In the genomic region with DNA sequence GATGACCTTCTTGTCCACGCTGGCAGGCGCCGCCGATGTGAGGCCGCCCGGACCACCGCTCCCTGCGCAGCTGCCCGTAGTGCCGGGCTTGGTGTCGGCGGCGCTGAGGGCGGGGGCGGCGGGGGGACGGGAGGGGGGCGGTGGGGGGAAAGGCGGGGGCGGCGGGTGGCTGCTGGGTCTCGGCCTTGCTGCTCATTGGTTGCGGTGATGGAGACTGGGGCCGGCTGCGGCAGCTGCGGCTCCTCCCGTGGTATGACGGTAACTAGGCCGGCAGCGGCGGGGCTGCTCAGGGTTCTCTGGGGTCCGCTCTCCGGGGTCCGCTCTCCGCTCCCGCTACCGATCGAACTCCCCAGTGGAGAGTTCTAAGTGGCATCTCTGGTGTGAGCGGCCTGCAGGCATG, we compare ENCODE assay signal across 36 cellular contexts. TPM values are rescaled to one million over a fixed set of nuclear protein-coding genes. Genes with fewer than 3 reads are reported as not detected.
"Had no signal": no experiment of that assay in that cellular context is flagged by ENCODE, and none has a peak within 500 bp of the region (broad histone marks: within the 10 kb centered on the region; RNA-seq: fewer than 3 reads in every experiment).

No MANE protein-coding gene starts in this region.

- H3K27ac Mint-ChIP-seq: activated B cell treated with CpG ODN at 0.5 μM for 24 hours; activated CD4-positive, alpha-beta memory T cell treated with anti-CD3 and anti-CD28 coated beads, Interleukin-2, amount 10 ng/mL, durations not matched to agents 7 days and 5 days; activated CD4-positive, alpha-beta T cell treated with anti-CD3 and anti-CD28 coated beads, Interleukin-2, amount 10 ng/mL, durations not matched to agents 24 days and 14 days; activated CD8-positive, alpha-beta memory T cell treated with anti-CD3 and anti-CD28 coated beads, Interleukin-2, amount 10 ng/mL, durations not matched to agents 7 days and 5 days; activated CD8-positive, alpha-beta T cell treated with anti-CD3 and anti-CD28 coated beads, Interleukin-2, amount 10 ng/mL, durations not matched to agents 7 days and 5 days; activated naive CD4-positive, alpha-beta T cell treated with anti-CD3 and anti-CD28 coated beads, Interleukin-2, amount 10 ng/mL, durations not matched to agents 7 days and 5 days; activated naive CD4-positive, alpha-beta T cell treated with anti-CD3 and anti-CD28 coated beads, Interleukin-2, amount 50 U/mL, for 24 hours; activated naive CD8-positive, alpha-beta T cell; activated naive CD8-positive, alpha-beta T cell treated with anti-CD3 and anti-CD28 coated beads, Interleukin-2, amount 10 ng/mL, durations not matched to agents 7 days and 5 days; activated naive CD8-positive, alpha-beta T cell treated with anti-CD3 and anti-CD28 coated beads, Interleukin-2, amount 50 U/mL, for 24 hours; activated T-cell treated with anti-CD3 and anti-CD28 coated beads, Interleukin-2, amount 50 U/mL, for 24 hours; activated T-helper 2 cell treated with anti-CD3 and anti-CD28 coated beads, Interferon-gamma antibody, Interleukin-2, Interleukin-4, amounts not matched to agents 10 μg/mL and 5 μg/mL and 100 μg/mL, durations not matched to agents 14 hours and 24 hours and 36 hours; brain; T-cell; T-helper 2 cell treated with Interferon-gamma antibody and Interleukin-4, amounts not matched to agents 5 μg/mL and 100 μg/mL, for 36 hours had no signal

- H3K4me3 Mint-ChIP-seq: activated B cell treated with CpG ODN at 0.5 μM for 24 hours; activated CD4-positive, alpha-beta memory T cell treated with anti-CD3 and anti-CD28 coated beads, Interleukin-2, amount 10 ng/mL, durations not matched to agents 7 days and 5 days; activated CD4-positive, alpha-beta T cell treated with anti-CD3 and anti-CD28 coated beads, Interleukin-2, amount 10 ng/mL, durations not matched to agents 24 days and 14 days; activated CD8-positive, alpha-beta memory T cell treated with anti-CD3 and anti-CD28 coated beads, Interleukin-2, amount 10 ng/mL, durations not matched to agents 7 days and 5 days; activated CD8-positive, alpha-beta T cell treated with anti-CD3 and anti-CD28 coated beads, Interleukin-2, amount 10 ng/mL, durations not matched to agents 7 days and 5 days; activated naive CD4-positive, alpha-beta T cell treated with anti-CD3 and anti-CD28 coated beads, Interleukin-2, amount 10 ng/mL, durations not matched to agents 7 days and 5 days; activated naive CD8-positive, alpha-beta T cell; activated naive CD8-positive, alpha-beta T cell treated with anti-CD3 and anti-CD28 coated beads, Interleukin-2, amount 10 ng/mL, durations not matched to agents 7 days and 5 days; activated naive CD8-positive, alpha-beta T cell treated with anti-CD3 and anti-CD28 coated beads, Interleukin-2, amount 50 U/mL, for 24 hours; activated T-cell treated with anti-CD3 and anti-CD28 coated beads, Interleukin-2, amount 50 U/mL, for 24 hours; central memory CD8-positive, alpha-beta T cell had no signal

- ATAC-seq: activated CD8-positive, alpha-beta memory T cell treated with anti-CD3 and anti-CD28 coated beads, Interleukin-2, amount 10 ng/mL, durations not matched to agents 7 days and 5 days; activated CD8-positive, alpha-beta T cell treated with anti-CD3 and anti-CD28 coated beads, Interleukin-2, amount 10 ng/mL, durations not matched to agents 7 days and 5 days; activated naive CD8-positive, alpha-beta T cell treated with anti-CD3 and anti-CD28 coated beads, Interleukin-2, amount 50 U/mL, for 24 hours; T-cell had no signal

- H3K36me3 Mint-ChIP-seq: activated CD8-positive, alpha-beta memory T cell treated with anti-CD3 and anti-CD28 coated beads, Interleukin-2, amount 10 ng/mL, durations not matched to agents 7 days and 5 days; activated naive CD4-positive, alpha-beta T cell treated with anti-CD3 and anti-CD28 coated beads, Interleukin-2, amount 50 U/mL, for 24 hours had no signal

- DNase-seq: activated B cell treated with CpG ODN at 0.5 μM for 24 hours; activated CD4-positive, alpha-beta memory T cell treated with anti-CD3 and anti-CD28 coated beads, Interleukin-2, amount 10 ng/mL, durations not matched to agents 7 days and 5 days; activated CD4-positive, alpha-beta T cell treated with anti-CD3 and anti-CD28 coated beads for 4 hours; activated CD4-positive, alpha-beta T cell treated with anti-CD3 and anti-CD28 coated beads, Interleukin-2, amount 10 ng/mL, durations not matched to agents 24 days and 14 days; activated CD4-positive, alpha-beta T cell treated with anti-CD3 and anti-CD28 coated beads, Interleukin-2, amount 50 U/mL, for 1 hour; activated CD4-positive, alpha-beta T cell treated with anti-CD3 and anti-CD28 coated beads, Interleukin-2, amount 50 U/mL, for 48 hours; activated CD4-positive, CD25-positive, alpha-beta regulatory T cell treated with anti-CD3 and anti-CD28 coated beads, Interleukin-2, amount 50 U/mL, for 72 hours; activated CD8-positive, alpha-beta memory T cell treated with anti-CD3 and anti-CD28 coated beads for 24 hours; activated CD8-positive, alpha-beta memory T cell treated with anti-CD3 and anti-CD28 coated beads, Interleukin-2, amount 10 ng/mL, durations not matched to agents 7 days and 5 days; activated CD8-positive, alpha-beta memory T cell treated with anti-CD3 and anti-CD28 coated beads, Interleukin-2, amount 50 U/mL, for 48 hours; activated CD8-positive, alpha-beta T cell treated with anti-CD3 and anti-CD28 coated beads, Interleukin-2, amount 10 ng/mL, durations not matched to agents 7 days and 5 days; activated effector memory CD4-positive, alpha-beta T cell treated with Interleukin-2 at 50 U/mL for 16 hours; activated gamma-delta T cell; activated naive CD4-positive, alpha-beta T cell treated with anti-CD3 and anti-CD28 coated beads, Interleukin-2, amount 10 ng/mL, durations not matched to agents 7 days and 5 days; activated naive CD4-positive, alpha-beta T cell treated with Interleukin-2 at 50 U/mL for 16 hours; activated naive CD8-positive, alpha-beta T cell treated with anti-CD3 and anti-CD28 coated beads, Interleukin-2, amount 10 ng/mL, durations not matched to agents 7 days and 5 days; activated naive CD8-positive, alpha-beta T cell treated with anti-CD3 and anti-CD28 coated beads, Interleukin-2, amount 50 U/mL, for 24 hours; activated T-cell treated with anti-CD3 and anti-CD28 coated beads, Interleukin-2, amount 50 U/mL, for 24 hours; activated T-cell treated with anti-CD3 and anti-CD28 coated beads, Interleukin-2, amount 50 U/mL, for 48 hours; amygdala; anterior cingulate cortex; caudate nucleus; cerebellar nuclear complex; T-cell; T-helper 2 cell; T-helper 9 cell had no signal

- H3K27me3 Mint-ChIP-seq: activated CD4-positive, alpha-beta memory T cell treated with anti-CD3 and anti-CD28 coated beads, Interleukin-2, amount 10 ng/mL, durations not matched to agents 7 days and 5 days; activated naive CD8-positive, alpha-beta T cell treated with anti-CD3 and anti-CD28 coated beads, Interleukin-2, amount 10 ng/mL, durations not matched to agents 7 days and 5 days; brain had no signal

- H3K9me3 ChIP-seq: ascending aorta had no signal

RNA-seq across cellular contexts. Expression of gene EFCAB10, which starts 1.8 kb away (rescaled TPM):
- total RNA-seq: activated B cell treated with CpG ODN at 0.5 μM for 24 hours; activated CD4-positive, alpha-beta memory T cell treated with anti-CD3 and anti-CD28 coated beads, Interleukin-2, amount 10 ng/mL, durations not matched to agents 7 days and 5 days; activated CD4-positive, alpha-beta T cell treated with anti-CD3 and anti-CD28 coated beads, Interleukin-2, amount 10 ng/mL, durations not matched to agents 24 days and 14 days; activated CD8-positive, alpha-beta memory T cell treated with anti-CD3 and anti-CD28 coated beads, Interleukin-2, amount 10 ng/mL, durations not matched to agents 7 days and 5 days; activated CD8-positive, alpha-beta T cell treated with anti-CD3 and anti-CD28 coated beads, Interleukin-2, amount 10 ng/mL, durations not matched to agents 7 days and 5 days; activated naive CD8-positive, alpha-beta T cell treated with anti-CD3 and anti-CD28 coated beads, Interleukin-2, amount 10 ng/mL, durations not matched to agents 7 days and 5 days; activated T-helper 2 cell treated with anti-CD3 and anti-CD28 coated beads, Interferon-gamma antibody, Interleukin-2, Interleukin-4, amounts not matched to agents 10 μg/mL and 5 μg/mL and 100 μg/mL, durations not matched to agents 14 hours and 24 hours and 36 hours; ascending aorta; cardiac muscle cell; chondrocyte; T-helper 1 cell treated with Interleukin-12 subunit alpha and Interleukin-12 subunit beta and Interleukin-4 antibody, amounts not matched to agents 30 ng/mL and 1 ng/mL, for 36 hours had no signal
